In genomic region chr12:123131291-123131831, GRCh38 we compare ENCODE assay signal across 10 cellular contexts. TPM values are rescaled to one million over a fixed set of nuclear protein-coding genes. Genes with fewer than 3 reads are reported as not detected.
A peak's percentile ranks its signal among the peaks of the same experiment; 100 is the strongest.
DNase-seq lines count a peak whose midpoint lies in the region; ATAC-seq and TF ChIP-seq lines count a peak whose summit lies in the region.
"Had no signal": no experiment of that assay in that cellular context is flagged by ENCODE, and none has a peak within 500 bp of the region (broad histone marks: within the 10 kb centered on the region; RNA-seq: fewer than 3 reads in every experiment).

No MANE protein-coding gene starts in this region.

- WGBS in testis, 2 donors: 78 to 90% methylated on average over 4 of the region's 4 CpGs

- TF ChIP-seq CTCF in AG10803 (conservative IDR thresholded peaks at IDR 0.05; ENCODE audit: low read length) (no peak), Loucy (conservative IDR thresholded peaks at IDR 0.05; ENCODE audit: low read length) (no peak), testis (IDR thresholded peaks at IDR 0.05) (no peak)

- peak overlapping the region; percentile 14 for H3K9ac ChIP-seq in Loucy (ENCODE audit: low read depth, low read length, poor library complexity, severe bottlenecking)

- H2AFZ ChIP-seq in Loucy (ENCODE audit: low read length): peak overlapping the region; percentile 68

- H3K36me3 ChIP-seq in Loucy (ENCODE audit: insufficient read depth, low read length) (no peaks in the 10 kb centered on the region), testis (ENCODE audit: low read depth, missing control alignments) (no peaks in the 10 kb centered on the region)
- H3K36me3 ChIP-seq: tibial artery had no signal

- peak; percentile 64 for DNase-seq in AG10803 (ENCODE audit: low read depth)
- peak; percentile 43 for DNase-seq in astrocyte of the hippocampus (ENCODE audit: low read depth, low spot score)
- no peak for DNase-seq in memory B cell (ENCODE audit: low spot score in 2 of 2)
- DNase-seq in NOMO-1 treated with DMSO at 0.1 percent for 48 hours (lab: John Stamatoyannopoulos, UW; ENCODE audit: unreplicated experiment): no peak
- DNase-seq in foreskin melanocyte: no peak
- no peak for DNase-seq in retina
- DNase-seq in testis: no peak
- DNase-seq: NCI-H82, tibial artery had no signal

- H3K4me1 Mint-ChIP-seq in memory B cell: peaks cover 32% of the 10 kb centered on the region

- intact Hi-C loops in testis (cut with DNase I; ENCODE audit: low total_unique reads): no loop called here

- H3K27ac ChIP-seq in testis: no peak overlapping the region
- H3K27ac ChIP-seq: tibial artery had no signal

- H3K79me2 ChIP-seq in Loucy (ENCODE audit: insufficient read depth, low read length): no peaks in the 10 kb centered on the region

- H3K4me2 ChIP-seq in Loucy (ENCODE audit: low read depth, low read length, poor library complexity, severe bottlenecking): no peak overlapping the region

- H3K4me3 Mint-ChIP-seq in memory B cell: peak overlapping the region; percentile 61

- H4K20me1 ChIP-seq in Loucy (ENCODE audit: insufficient read depth, low read length, poor library complexity, severe bottlenecking): no peaks in the 10 kb centered on the region

- ATAC-seq in memory B cell (ENCODE audit: low read depth): no peak

- peaks cover 2% of the 10 kb centered on the region for H3K27me3 Mint-ChIP-seq in memory B cell

- H3F3A ChIP-seq in Loucy (ENCODE audit: low read depth): no peaks in the 10 kb centered on the region

- peaks cover 3% of the 10 kb centered on the region for H3K36me3 Mint-ChIP-seq in memory B cell

- H3K27ac Mint-ChIP-seq in memory B cell: peak overlapping the region; percentile 92

- H3K4me3 ChIP-seq in AG10803 (ENCODE audit: low read length): no peak overlapping the region
- no peak overlapping the region for H3K4me3 ChIP-seq in Loucy (ENCODE audit: low read length, poor library complexity, severe bottlenecking)
- no peak overlapping the region for H3K4me3 ChIP-seq in testis
- H3K4me3 ChIP-seq: tibial artery had no signal

- H3K4me1 ChIP-seq in Loucy (ENCODE audit: insufficient read depth, low read length, poor library complexity, severe bottlenecking) (peaks cover 6% of the 10 kb centered on the region), testis (peaks cover 3% of the 10 kb centered on the region)

- H3K9me3 ChIP-seq in Loucy (ENCODE audit: insufficient read depth, low read depth, low read length) (no peaks in the 10 kb centered on the region), testis (no peaks in the 10 kb centered on the region)
- H3K9me3 ChIP-seq: tibial artery had no signal

- H3K9me2 ChIP-seq in Loucy (replicated peaks; ENCODE audit: low read depth, low read length): no peaks in the 10 kb centered on the region

- H3K27me3 ChIP-seq in Loucy (ENCODE audit: insufficient read depth, low read length, poor library complexity, severe bottlenecking) (no peaks in the 10 kb centered on the region), testis (no peaks in the 10 kb centered on the region)
- H3K27me3 ChIP-seq: tibial artery had no signal

- TF ChIP-seq POLR2A in testis (IDR thresholded peaks at IDR 0.05): no peak

- no peaks in the 10 kb centered on the region for H3K9me3 Mint-ChIP-seq in memory B cell

RNA-seq across cellular contexts. Expression of gene PITPNM2, which starts 19.5 kb away (rescaled TPM):
- total RNA-seq in testis: 10 to 100 TPM; 25.3 to 38.3 TPM
- polyA plus RNA-seq in testis (ENCODE audit: insufficient read depth, low read depth, low replicate concordance): 24.2 TPM

Comparison
In these comparisons a context has a peak if more than half of its experiments do, and no peak if none do; other contexts are left out.
1. DNase-seq: peak in AG10803 (single experiment) and astrocyte of the hippocampus (single experiment); none in memory B cell (0 of 2), NOMO-1 treated with DMSO at 0.1 percent for 48 hours (single experiment), foreskin melanocyte (single experiment), retina (single experiment) and testis (single experiment).